In genomic region chr5:164481270-164481669, GRCh38 we compare ENCODE assay signal across 30 cellular contexts.
"Had no signal": no experiment of that assay in that cellular context is flagged by ENCODE, and none has a peak within 500 bp of the region (broad histone marks: within the 10 kb centered on the region; RNA-seq: fewer than 3 reads in every experiment).

No MANE protein-coding gene starts in this region.

- DNase-seq: activated B cell treated with CpG ODN at 0.5 μM for 24 hours; activated CD4-positive, alpha-beta memory T cell treated with anti-CD3 and anti-CD28 coated beads for 36 hours; activated CD4-positive, alpha-beta T cell treated with anti-CD3 and anti-CD28 coated beads for 4 hours; activated CD4-positive, alpha-beta T cell treated with anti-CD3 and anti-CD28 coated beads, Interleukin-2, amount 10 ng/mL, durations not matched to agents 24 days and 14 days; activated CD4-positive, alpha-beta T cell treated with anti-CD3 and anti-CD28 coated beads, Interleukin-2, amount 50 U/mL, for 1 hour; activated CD4-positive, alpha-beta T cell treated with anti-CD3 and anti-CD28 coated beads, Interleukin-2, amount 50 U/mL, for 4 hours; activated CD4-positive, CD25-positive, alpha-beta regulatory T cell treated with anti-CD3 and anti-CD28 coated beads, Interleukin-2, amount 50 U/mL, for 72 hours; activated CD8-positive, alpha-beta memory T cell treated with anti-CD3 and anti-CD28 coated beads, Interleukin-2, amount 50 U/mL, for 4 hours; activated CD8-positive, alpha-beta T cell treated with anti-CD3 and anti-CD28 coated beads for 36 hours; activated effector memory CD4-positive, alpha-beta T cell treated with anti-CD3 and anti-CD28 coated beads, Interleukin-2, amount 50 U/mL, for 16 hours; activated gamma-delta T cell treated with Interleukin-2 at 50 U/mL for 16 hours; activated naive CD4-positive, alpha-beta T cell; activated naive CD4-positive, alpha-beta T cell treated with anti-CD3 and anti-CD28 coated beads for 36 hours; activated naive CD4-positive, alpha-beta T cell treated with anti-CD3 and anti-CD28 coated beads, Interleukin-2, amount 50 U/mL, for 16 hours; activated naive CD8-positive, alpha-beta T cell treated with anti-CD3 and anti-CD28 coated beads for 36 hours; activated T-cell treated with anti-CD3 and anti-CD28 coated beads for 4 hours; activated T-cell treated with anti-CD3 and anti-CD28 coated beads, Interleukin-2, amount 50 U/mL, for 1 hour; activated T-cell treated with anti-CD3 and anti-CD28 coated beads, Interleukin-2, amount 50 U/mL, for 4 hours; activated T-cell treated with anti-CD3 and anti-CD28 coated beads, Interleukin-2, amount 50 U/mL, for 72 hours; adrenal gland; amniotic stem cell; aorta; body of pancreas; brain microvascular endothelial cell; central memory CD4-positive, alpha-beta T cell; T-helper 1 cell; T-helper 2 cell; T-helper 9 cell had no signal

- ATAC-seq: activated CD8-positive, alpha-beta T cell treated with anti-CD3 and anti-CD28 coated beads for 36 hours; activated naive CD4-positive, alpha-beta T cell treated with anti-CD3 and anti-CD28 coated beads, Interleukin-2, amount 50 U/mL, for 72 hours; activated T-cell treated with anti-CD3 and anti-CD28 coated beads, Interleukin-2, amount 50 U/mL, for 4 hours; activated T-cell treated with anti-CD3 and anti-CD28 coated beads, Interleukin-2, amount 50 U/mL, for 72 hours; activated T-helper 17 cell treated with anti-CD3 and anti-CD28 coated beads, Interleukin-2, amount 50 U/mL, for 72 hours; body of pancreas had no signal
